ENCODE assay signal across 15 cellular contexts in the genomic region with DNA sequence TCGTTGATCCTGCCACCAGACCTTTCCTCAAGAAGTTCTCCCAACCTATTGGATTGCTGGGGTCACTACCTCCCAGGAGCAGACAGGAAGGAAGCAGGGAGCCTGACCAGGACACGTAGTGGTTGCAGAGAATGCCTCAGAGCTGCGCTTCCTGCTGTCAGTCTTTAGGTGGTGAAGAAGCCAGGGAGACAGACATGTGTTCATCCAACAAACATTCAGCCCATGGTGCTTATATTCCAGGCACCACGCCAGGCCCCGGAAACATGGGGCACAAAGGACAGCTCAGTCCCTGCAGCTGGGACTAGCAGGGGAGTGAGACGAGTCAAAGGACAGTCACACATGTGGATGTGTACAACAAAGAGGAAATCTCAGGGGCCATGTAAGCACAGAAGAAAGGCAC. TPM values are rescaled to one million over a fixed set of nuclear protein-coding genes. Genes with fewer than 3 reads are reported as not detected.
DNase-seq lines count a peak whose midpoint lies in the region; ATAC-seq and TF ChIP-seq lines count a peak whose summit lies in the region.
"Had no signal": no experiment of that assay in that cellular context is flagged by ENCODE, and none has a peak within 500 bp of the region (broad histone marks: within the 10 kb centered on the region; RNA-seq: fewer than 3 reads in every experiment).

No MANE protein-coding gene starts in this region.

- ATAC-seq in HG03039 (IDR thresholded peaks at IDR 0.05; ENCODE audit: unreplicated experiment) (no peak), HG03045 (IDR thresholded peaks at IDR 0.05; ENCODE audit: unreplicated experiment) (no peak)
- ATAC-seq: activated T-cell treated with anti-CD3 and anti-CD28 coated beads, Interleukin-2, amount 50 U/mL, for 72 hours; HCT116; left colon; WTC11 had no signal

- DNase-seq in C1 segment of cervical spinal cord (lab: John Stamatoyannopoulos, UW) (peak in 9 of 14 donors; percentile 28 to 80 (median 50)), HS-5 (ENCODE audit: low read depth) (peak; percentile 19), choroid plexus epithelial cell (ENCODE audit: low read depth) (peak; percentile 61), mesenteric fat pad (ENCODE audit: low spot score) (peak; percentile 51), NCI-H1105 (lab: John Stamatoyannopoulos, UW) (no peak)
- DNase-seq in stimulated activated naive CD4-positive, alpha-beta T cell (lab: John Stamatoyannopoulos, UW), result no peak
- DNase-seq: activated T-cell treated with anti-CD3 and anti-CD28 coated beads, Interleukin-2, amount 50 U/mL, for 72 hours; left colon; SIG-M5; stimulated activated CD4-positive, alpha-beta T cell treated with anti-CD3 and anti-CD28 coated beads, Interleukin-4, amount 100 ng/mL, for 4 hours had no signal

- no peak overlapping the region for H3K4me3 ChIP-seq in choroid plexus epithelial cell (ENCODE audit: low read depth, low read length)
- H3K4me3 ChIP-seq: cardiac muscle cell had no signal

- TF ChIP-seq CTCF in choroid plexus epithelial cell (conservative IDR thresholded peaks at IDR 0.05; ENCODE audit: low read depth, low read length), result peak; percentile 29

RNA-seq across cellular contexts. Expression of a gene that starts 26.0 kb away (rescaled TPM):
- 4.9 TPM for total RNA-seq in mesenteric fat pad

Comparison
In these comparisons a context has a peak if more than half of its experiments do, and no peak if none do; other contexts are left out.
1. DNase-seq: peak in C1 segment of cervical spinal cord (9 of 14), HS-5 (single experiment), choroid plexus epithelial cell (single experiment) and mesenteric fat pad (single experiment); none in stimulated activated naive CD4-positive, alpha-beta T cell (0 of 6) and NCI-H1105 (single experiment).